9 cellular contexts compared by ENCODE assay signal in the genomic region with DNA sequence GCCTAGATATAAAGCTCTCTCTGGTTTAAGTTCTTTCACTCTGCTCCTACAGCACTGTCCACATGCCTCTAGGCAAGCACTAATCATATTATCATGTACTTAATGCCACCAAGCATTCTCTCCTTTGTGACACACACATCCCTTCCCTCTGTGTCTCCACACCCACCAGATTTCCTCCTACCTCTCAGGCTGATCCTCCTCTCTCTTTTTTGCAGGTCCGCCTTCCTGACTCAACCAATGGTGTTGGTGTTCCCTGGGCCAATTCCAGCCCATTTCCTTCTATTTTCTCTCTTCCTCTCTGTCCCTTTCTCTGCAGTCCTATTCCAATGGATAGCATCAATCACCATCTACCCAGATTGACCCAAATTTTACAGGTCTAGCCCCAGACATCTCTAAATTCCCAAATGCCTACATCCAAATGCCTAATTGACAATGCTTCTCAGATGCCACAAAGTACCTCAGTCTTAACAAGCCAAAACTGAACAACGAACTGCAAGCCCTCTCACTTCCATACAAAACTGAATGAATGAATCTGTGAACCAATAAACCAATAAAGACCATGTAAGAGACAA. TPM values are rescaled to one million over a fixed set of nuclear protein-coding genes. Genes with fewer than 3 reads are reported as not detected.
DNase-seq lines count a peak whose midpoint lies in the region; ATAC-seq, FAIRE-seq and TF ChIP-seq lines count a peak whose summit lies in the region.
"Had no signal": no experiment of that assay in that cellular context is flagged by ENCODE, and none has a peak within 500 bp of the region (broad histone marks: within the 10 kb centered on the region; RNA-seq: fewer than 3 reads in every experiment).

No MANE protein-coding gene starts in this region.

- in situ Hi-C loops in GM13976 (cut with MboI; ENCODE audit: low sequenced_read_pairs, unreplicated experiment) = no loop called here

- H3K9me3 ChIP-seq in colonic mucosa (no peaks in the 10 kb centered on the region), muscle layer of colon (ENCODE audit: low read length) (no peaks in the 10 kb centered on the region)

- H3K36me3 ChIP-seq in colonic mucosa = no peaks in the 10 kb centered on the region
- no peaks in the 10 kb centered on the region for H3K36me3 ChIP-seq in muscle layer of colon (ENCODE audit: insufficient read depth, low read length)

- ATAC-seq in GM21528 (IDR thresholded peaks at IDR 0.05; ENCODE audit: low FRiP score, unreplicated experiment) = peak; percentile 17

- H3K4me3 ChIP-seq in colonic mucosa (peak overlapping the region; percentile 63), muscle layer of colon (ENCODE audit: low read depth in 1 of 2, low read length in 2 of 2) (peak overlapping the region; percentile 58 to 76)

- H3K27me3 ChIP-seq in colonic mucosa (no peaks in the 10 kb centered on the region), muscle layer of colon (ENCODE audit: control insufficient read depth in 1 of 2, insufficient read depth in 2 of 2, low read length in 2 of 2) (no peaks in the 10 kb centered on the region)

- DNase-seq in DMS53 (lab: John Stamatoyannopoulos, UW) = peak; percentile 90
- peak; percentile 67 for DNase-seq in NCI-H345 treated with DMSO at 0.1 percent for 48 hours (lab: John Stamatoyannopoulos, UW; ENCODE audit: unreplicated experiment)
- DNase-seq in colonic mucosa = peak; percentile 32
- DNase-seq in germinal center (ENCODE audit: low spot score) = no peak
- no peak for DNase-seq in GM13976 (ENCODE audit: low spot score)
- no peak for DNase-seq in H54 (ENCODE audit: insufficient read length, low spot score)

- H3K9ac ChIP-seq in colonic mucosa (ENCODE audit: low read depth in 2 of 2, low read length in 2 of 2) = no peak overlapping the region
- no peak overlapping the region for H3K9ac ChIP-seq in muscle layer of colon (ENCODE audit: low read length)

- no peaks in the 10 kb centered on the region for H3K4me1 ChIP-seq in colonic mucosa
- H3K4me1 ChIP-seq in muscle layer of colon (ENCODE audit: insufficient read depth, low read length) = peaks cover 7% of the 10 kb centered on the region

- FAIRE-seq in H54 (lab: Jason Lieb, UNC) = no peak

- no peak for TF ChIP-seq POLR2A in H54 (IDR thresholded peaks at IDR 0.05; ENCODE audit: low read depth, low read length)

- no peak for TF ChIP-seq CTCF in colonic mucosa (IDR thresholded peaks at IDR 0.05)
- TF ChIP-seq CTCF in GM13976 (IDR thresholded peaks at IDR 0.05; ENCODE audit: borderline replicate concordance, control extremely low read depth, extremely low read depth, insufficient read depth, missing control alignments) = no peak

- intact Hi-C loops in colonic mucosa (cut with DNase I) = no loop called here

- H3K27ac ChIP-seq in colonic mucosa (no peak overlapping the region), muscle layer of colon (ENCODE audit: low read depth, low read length) (no peak overlapping the region)

RNA-seq across cellular contexts. Expression of a gene that starts 0.5 kb away (rescaled TPM):
- 1 to 10 TPM; 3.6 to 7.3 TPM for total RNA-seq in colonic mucosa

RNA-seq across cellular contexts. Expression of a gene that starts 4.9 kb away (rescaled TPM):
- not detected for total RNA-seq in colonic mucosa
- total RNA-seq: T-helper 2 cell treated with Interferon-gamma antibody and Interleukin-4, amounts not matched to agents 100 ng/mL and 5 ng/mL, for 36 hours had no signal

RNA-seq across cellular contexts. Expression of a gene that starts 33.4 kb away (rescaled TPM):
- under 1 TPM in 1 of 2 donors, not detected in 1; 0.40 TPM for total RNA-seq in colonic mucosa
- total RNA-seq: T-helper 2 cell treated with Interferon-gamma antibody and Interleukin-4, amounts not matched to agents 100 ng/mL and 5 ng/mL, for 36 hours had no signal

RNA-seq across cellular contexts. Expression of a gene that starts 49.3 kb away (rescaled TPM):
- total RNA-seq in colonic mucosa = not detected
- total RNA-seq: T-helper 2 cell treated with Interferon-gamma antibody and Interleukin-4, amounts not matched to agents 100 ng/mL and 5 ng/mL, for 36 hours had no signal

Comparison
In these comparisons a context has a peak if more than half of its experiments do, and no peak if none do; other contexts are left out.
1. DNase-seq: peak in DMS53 (single experiment), NCI-H345 treated with DMSO at 0.1 percent for 48 hours (single experiment) and colonic mucosa (single experiment); none in germinal center (single experiment), GM13976 (single experiment) and H54 (single experiment).